Comparison of ENCODE assay signal across 8 cellular contexts in the genomic region with DNA sequence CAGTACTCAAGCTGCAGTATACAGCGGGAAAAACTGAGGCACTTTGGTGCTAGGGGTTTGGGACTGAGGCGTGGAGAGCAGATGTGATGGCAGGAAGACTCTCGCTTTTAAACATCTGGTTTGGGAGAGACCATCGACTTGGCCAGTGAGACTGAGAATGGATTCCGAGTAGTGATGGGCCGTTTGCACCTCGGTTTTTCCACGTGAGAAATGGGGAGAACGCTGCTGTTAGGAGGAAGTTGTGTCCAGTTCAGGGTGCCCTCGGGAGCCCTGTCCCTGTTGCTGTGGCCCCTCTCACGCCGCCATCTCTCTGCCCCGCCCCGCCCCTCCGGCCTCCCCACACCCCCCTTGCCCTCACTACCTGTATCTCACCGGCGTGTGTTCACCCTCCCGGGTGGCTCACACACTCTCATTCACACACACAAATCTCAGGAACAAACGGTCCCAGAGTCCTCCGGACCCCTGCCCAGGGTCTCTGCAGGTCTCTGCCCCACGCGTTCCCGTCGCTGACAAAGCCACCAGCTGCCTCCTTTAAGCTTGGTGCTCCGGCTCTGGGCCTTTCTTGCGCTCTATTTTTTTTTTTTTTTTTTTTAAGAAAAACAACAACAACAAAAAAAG. TPM values are rescaled to one million over a fixed set of nuclear protein-coding genes. Genes with fewer than 3 reads are reported as not detected.
A peak's percentile ranks its signal among the peaks of the same experiment; 100 is the strongest.
DNase-seq lines count a peak whose midpoint lies in the region; ATAC-seq and TF ChIP-seq lines count a peak whose summit lies in the region.

No MANE protein-coding gene starts in this region.

- H3K9me3 ChIP-seq in SJCRH30 (replicated peaks) (no peaks in the 10 kb centered on the region), esophagus squamous epithelium (no peaks in the 10 kb centered on the region)

- H3K4me3 ChIP-seq in GM08714 (ENCODE audit: low read length), result peak overlapping the region; percentile 46
- peak overlapping the region; percentile 77 for H3K4me3 ChIP-seq in SJCRH30
- H3K4me3 ChIP-seq in esophagus squamous epithelium, result peak overlapping the region; percentile 67 to 95 (median 76)

- 17 to 51% methylated on average over 11 of the region's 26 CpGs for WGBS in esophagus squamous epithelium, 2 donors

- H3K4me1 ChIP-seq in SJCRH30, result peaks cover 14% of the 10 kb centered on the region
- peaks cover 34 to 72% (median 43%) of the 10 kb centered on the region in 3 donors for H3K4me1 ChIP-seq in esophagus squamous epithelium

- H3K27me3 ChIP-seq in SJCRH30, result no peaks in the 10 kb centered on the region
- peaks cover 0 to 6% (median 0%) of the 10 kb centered on the region in 4 donors for H3K27me3 ChIP-seq in esophagus squamous epithelium

- DNase-seq in SJCRH30 (no peak), esophagus squamous epithelium (lab: John Stamatoyannopoulos, UW) (no peak), retina (peak; percentile 22), HPDE6-E6E7 (ENCODE audit: extremely low spot score) (no peak)

- H3K27ac ChIP-seq in SJCRH30 (no peak overlapping the region; the same call in 1 of the 2 replicates), esophagus squamous epithelium (peak overlapping the region; percentile 83 to 98 (median 94))

- no peak for TF ChIP-seq CTCF in esophagus squamous epithelium (IDR thresholded peaks at IDR 0.05)

- H3K36me3 ChIP-seq in SJCRH30, result no peaks in the 10 kb centered on the region
- no peaks in the 10 kb centered on the region for H3K36me3 ChIP-seq in esophagus squamous epithelium

- no peak for TF ChIP-seq POLR2A in esophagus squamous epithelium (IDR thresholded peaks at IDR 0.05)

- ATAC-seq in HG03521 (IDR thresholded peaks at IDR 0.05; ENCODE audit: unreplicated experiment), result no peak
- ATAC-seq in HG03095 (IDR thresholded peaks at IDR 0.05; ENCODE audit: unreplicated experiment), result no peak
- ATAC-seq in HG02852 (IDR thresholded peaks at IDR 0.05; ENCODE audit: unreplicated experiment), result no peak

- intact Hi-C loops in esophagus squamous epithelium (cut with DNase I), result no loop called here

RNA-seq across cellular contexts. Expression of a gene that starts 2.7 kb away (rescaled TPM):
- total RNA-seq in SJCRH30 (2014; rRNA removed; shearing (Covaris generic)), result 12.7 TPM in 2 replicates
- total RNA-seq in esophagus squamous epithelium, result 1 to 10 TPM; 2.1 to 3.8 (median 3.3) TPM

RNA-seq across cellular contexts. Expression of a gene that starts 18.9 kb away (rescaled TPM):
- total RNA-seq in SJCRH30 (2014; rRNA removed; shearing (Covaris generic)), result 13.2 and 14.9 TPM in 2 replicates
- total RNA-seq in esophagus squamous epithelium, result 10 to 100 TPM in 1 of 4 donors, 1 to 10 TPM in 3; 3.7 to 13.8 (median 7.2) TPM

RNA-seq across cellular contexts. Expression of a gene that starts 30.7 kb away (rescaled TPM):
- total RNA-seq in SJCRH30 (2014; rRNA removed; shearing (Covaris generic)), result 44.8 and 46.5 TPM in 2 replicates
- total RNA-seq in esophagus squamous epithelium, result 10 to 100 TPM in 1 of 4 donors, 1 to 10 TPM in 3; 6.8 to 14.1 (median 9.2) TPM

RNA-seq across cellular contexts. Expression of a gene that starts 37.5 kb away (rescaled TPM):
- 1.5 and 2.3 TPM in 2 replicates for total RNA-seq in SJCRH30 (2014; rRNA removed; shearing (Covaris generic))
- 1 to 10 TPM in 2 of 4 donors, under 1 TPM in 2; 0.19 to 1.1 (median 0.89) TPM for total RNA-seq in esophagus squamous epithelium

RNA-seq across cellular contexts. Expression of a gene that starts 52.5 kb away (rescaled TPM):
- 11.3 and 12.4 TPM in 2 replicates for total RNA-seq in SJCRH30 (2014; rRNA removed; shearing (Covaris generic))
- total RNA-seq in esophagus squamous epithelium, result 10 to 100 TPM in 3 of 4 donors, 1 to 10 TPM in 1; 6.5 to 22.0 (median 11.9) TPM
